In genomic region chr10:46220872-46221538, GRCh38 we compare ENCODE assay signal across 18 cellular contexts.
DNase-seq lines count a peak whose midpoint lies in the region; ATAC-seq and TF ChIP-seq lines count a peak whose summit lies in the region.
"Had no signal": no experiment of that assay in that cellular context is flagged by ENCODE, and none has a peak within 500 bp of the region (broad histone marks: within the 10 kb centered on the region; RNA-seq: fewer than 3 reads in every experiment).

No MANE protein-coding gene starts in this region.

- no peaks in the 10 kb centered on the region for H3K79me1 ChIP-seq in mesenchymal stem cell (replicated peaks; ENCODE audit: low read length, poor library complexity, severe bottlenecking)

- H3K27me3 ChIP-seq in GM06990 (replicated peaks; ENCODE audit: control insufficient read depth, insufficient read depth, low read length): no peaks in the 10 kb centered on the region; the same call in 1 of the 2 replicates
- no peaks in the 10 kb centered on the region for H3K27me3 ChIP-seq in WERI-Rb-1 (ENCODE audit: insufficient read depth, low read depth, severe bottlenecking)
- peaks cover 8 to 33% of the 10 kb centered on the region in 2 experiments for H3K27me3 ChIP-seq in mesenchymal stem cell (ENCODE audit: control insufficient read depth in 1 of 2, insufficient read depth in 1 of 2, low read length in 2 of 2)
- H3K27me3 ChIP-seq: cardiac muscle cell, upper lobe of left lung had no signal

- H3K9me3 ChIP-seq in WERI-Rb-1 (ENCODE audit: severe bottlenecking): no peaks in the 10 kb centered on the region
- H3K9me3 ChIP-seq in mesenchymal stem cell (ENCODE audit: control insufficient read depth, low read length): no peaks in the 10 kb centered on the region
- H3K9me3 ChIP-seq: upper lobe of left lung had no signal

- no peak overlapping the region for H3K14ac ChIP-seq in mesenchymal stem cell (ENCODE audit: low read length in 2 of 2)

- H3K18ac ChIP-seq in mesenchymal stem cell (ENCODE audit: low read depth in 1 of 2, low read length in 2 of 2): no peak overlapping the region

- TF ChIP-seq CTCF in GM06990 (IDR thresholded peaks at IDR 0.05; ENCODE audit: insufficient read depth, low read length, poor library complexity, severe bottlenecking) (peak; percentile 7), WERI-Rb-1 (IDR thresholded peaks at IDR 0.05; ENCODE audit: low read depth, low read length) (peak; percentile 48), MCF 10A (IDR thresholded peaks at IDR 0.05; ENCODE audit: unreplicated experiment) (no peak)

- H2AK5ac ChIP-seq in mesenchymal stem cell (ENCODE audit: low read length, severe bottlenecking): no peak overlapping the region

- H3K4me1 ChIP-seq in mesenchymal stem cell (ENCODE audit: control insufficient read depth, insufficient read depth, low read depth, low read length): no peaks in the 10 kb centered on the region
- H3K4me1 ChIP-seq: upper lobe of left lung had no signal

- H2AFZ ChIP-seq in mesenchymal stem cell (ENCODE audit: low read depth, low read length): no peak overlapping the region

- H2BK12ac ChIP-seq in mesenchymal stem cell (ENCODE audit: low read length in 2 of 2): no peak overlapping the region

- no peak overlapping the region for H3K23ac ChIP-seq in mesenchymal stem cell (ENCODE audit: low read length in 2 of 2)

- intact Hi-C loops in MCF 10A (cut with micrococcal nuclease): no loop called here

- ATAC-seq in HG02840 (IDR thresholded peaks at IDR 0.05; ENCODE audit: low FRiP score, unreplicated experiment): no peak

- WGBS in mesenchymal stem cell: 76% methylated on average over 9 of the region's 9 CpGs

- CTCF ChIA-PET in MCF 10A (lab: Yijun Ruan, JAX): interaction anchor here (1.5 kb wide), 1 partner anchor 8 kb away, joined by 11 read pairs; no protein-coding TSS in a partner anchor

- no peaks in the 10 kb centered on the region for H3K9me3 Mint-ChIP-seq in MCF 10A (ENCODE audit: unreplicated experiment)
- H3K9me3 Mint-ChIP-seq: activated B cell treated with CpG ODN at 0.5 μM for 24 hours, IgD-negative memory B cell had no signal

- H3K4me2 ChIP-seq in mesenchymal stem cell (ENCODE audit: low read length, poor library complexity, severe bottlenecking): no peak overlapping the region

- no peak overlapping the region for H4K91ac ChIP-seq in mesenchymal stem cell (ENCODE audit: low read length)

- H3K36me3 ChIP-seq in GM06990 (ENCODE audit: control insufficient read depth, insufficient read depth, low read length): no peaks in the 10 kb centered on the region
- no peaks in the 10 kb centered on the region for H3K36me3 ChIP-seq in WERI-Rb-1
- no peaks in the 10 kb centered on the region for H3K36me3 ChIP-seq in mesenchymal stem cell (ENCODE audit: control insufficient read depth in 1 of 2, insufficient read depth in 2 of 2, low read depth in 1 of 2, low read length in 2 of 2)
- H3K36me3 ChIP-seq: cardiac muscle cell, upper lobe of left lung had no signal

- no peak overlapping the region for H2BK5ac ChIP-seq in mesenchymal stem cell (ENCODE audit: low read depth, low read length, poor library complexity, severe bottlenecking)

- H3K4ac ChIP-seq in mesenchymal stem cell (ENCODE audit: low read depth in 1 of 2, low read length in 2 of 2): no peak overlapping the region

- no peak overlapping the region for H3K27ac ChIP-seq in WERI-Rb-1
- H3K27ac ChIP-seq in mesenchymal stem cell (ENCODE audit: low read length, poor library complexity, severe bottlenecking): no peak overlapping the region
- H3K27ac ChIP-seq: 22Rv1, cardiac muscle cell, SK-N-MC, upper lobe of left lung had no signal

- H2BK15ac ChIP-seq in mesenchymal stem cell (ENCODE audit: low read depth, poor library complexity, severe bottlenecking): no peak overlapping the region

- no TSS peak for BruUV-seq in MCF 10A (replicated peaks; lab: Mats Ljungman, UMichigan)

- peaks cover 26% of the 10 kb centered on the region for H3K27me3 Mint-ChIP-seq in MCF 10A (ENCODE audit: insufficient read depth, unreplicated experiment)
- H3K27me3 Mint-ChIP-seq: IgD-negative memory B cell had no signal

- H3K9ac ChIP-seq in mesenchymal stem cell (ENCODE audit: low read length): no peak overlapping the region

- no peaks in the 10 kb centered on the region for H3K36me3 Mint-ChIP-seq in MCF 10A (ENCODE audit: insufficient read depth, unreplicated experiment)
- H3K36me3 Mint-ChIP-seq: IgD-negative memory B cell had no signal

- DNase-seq in DMS 273 (lab: John Stamatoyannopoulos, UW; ENCODE audit: unreplicated experiment): peak; percentile 11
- DNase-seq in DMS 273 treated with DMSO at 0.1 percent for 48 hours (lab: John Stamatoyannopoulos, UW): no peak
- no peak for DNase-seq in GM06990 (ENCODE audit: extremely low read depth, insufficient read length)
- no peak for DNase-seq in WERI-Rb-1
- DNase-seq in mesenchymal stem cell: peak; percentile 10
- DNase-seq in MCF 10A (ENCODE audit: unreplicated experiment): no peak
- no peak for DNase-seq in NCI-H2196 treated with DMSO at 0.1 percent for 48 hours (lab: John Stamatoyannopoulos, UW; ENCODE audit: unreplicated experiment)
- DNase-seq: activated B cell treated with CpG ODN at 0.5 μM for 24 hours, DMS79 treated with DMSO at 0.1 percent for 48 hours, hippocampal formation, NCI-H1694, nucleus accumbens had no signal

- no peak overlapping the region for H4K8ac ChIP-seq in mesenchymal stem cell (ENCODE audit: low read length)

- H3K4me3 ChIP-seq in GM06990 (replicated peaks; ENCODE audit: low read depth, low read length): no peak overlapping the region
- H3K4me3 ChIP-seq in WERI-Rb-1 (ENCODE audit: low read depth, low read length): no peak overlapping the region
- H3K4me3 ChIP-seq in mesenchymal stem cell (ENCODE audit: insufficient read depth in 1 of 2, low read depth in 1 of 2, low read length in 2 of 2): no peak overlapping the region
- H3K4me3 ChIP-seq: cardiac muscle cell, SK-N-MC, upper lobe of left lung had no signal

- H3K27ac Mint-ChIP-seq in MCF 10A (ENCODE audit: low read depth, unreplicated experiment): no peak overlapping the region
- H3K27ac Mint-ChIP-seq: activated B cell treated with CpG ODN at 0.5 μM for 24 hours, IgD-negative memory B cell had no signal

- no peak overlapping the region for H3K4me3 Mint-ChIP-seq in MCF 10A (ENCODE audit: unreplicated experiment)
- H3K4me3 Mint-ChIP-seq: activated B cell treated with CpG ODN at 0.5 μM for 24 hours, IgD-negative memory B cell had no signal

- H2BK120ac ChIP-seq in mesenchymal stem cell (ENCODE audit: low read depth, low read length): no peak overlapping the region

- peaks cover 6% of the 10 kb centered on the region for H3K4me1 Mint-ChIP-seq in MCF 10A (ENCODE audit: insufficient read depth, unreplicated experiment)
- H3K4me1 Mint-ChIP-seq: activated B cell treated with CpG ODN at 0.5 μM for 24 hours had no signal

- POLR2A ChIA-PET in MCF 10A (lab: Yijun Ruan, JAX): no interaction called here

Comparison
In these comparisons a context has a peak if more than half of its experiments do, and no peak if none do; other contexts are left out.
1. DNase-seq: peak in DMS 273 (single experiment) and mesenchymal stem cell (single experiment); none in DMS 273 treated with DMSO at 0.1 percent for 48 hours (single experiment), GM06990 (single experiment), WERI-Rb-1 (single experiment), MCF 10A (single experiment) and NCI-H2196 treated with DMSO at 0.1 percent for 48 hours (single experiment).